13 cellular contexts compared by ENCODE assay signal in the genomic region with DNA sequence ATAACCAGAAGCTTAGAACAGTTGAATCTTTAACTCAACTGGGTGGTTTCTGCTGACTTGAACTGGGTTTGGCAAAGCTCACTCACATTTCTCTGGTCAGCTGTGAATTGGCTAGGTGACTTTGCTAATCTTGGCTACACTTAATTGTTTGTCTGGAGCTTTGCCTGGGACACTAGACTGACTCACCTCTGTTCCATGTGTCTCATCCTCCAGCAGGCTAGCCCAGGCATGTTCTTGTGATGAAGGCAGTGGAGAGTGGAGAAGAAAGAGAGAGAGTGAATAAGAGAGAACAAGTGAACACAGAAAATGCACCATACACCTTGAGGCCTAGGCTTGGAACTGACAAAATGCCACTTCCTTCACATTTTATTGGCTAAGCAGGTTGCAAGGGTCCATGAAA. TPM values are rescaled to one million over a fixed set of nuclear protein-coding genes. Genes with fewer than 3 reads are reported as not detected.
DNase-seq lines count a peak whose midpoint lies in the region; ATAC-seq and TF ChIP-seq lines count a peak whose summit lies in the region.
"Had no signal": no experiment of that assay in that cellular context is flagged by ENCODE, and none has a peak within 500 bp of the region (broad histone marks: within the 10 kb centered on the region; RNA-seq: fewer than 3 reads in every experiment).

No MANE protein-coding gene starts in this region.

- CTCF ChIA-PET in CD4-positive, alpha-beta memory T cell (lab: Charles Lee; ENCODE audit: partially characterized antibody), result no interaction called here

- no peak for ATAC-seq in GM18511 (IDR thresholded peaks at IDR 0.05; ENCODE audit: unreplicated experiment)
- ATAC-seq in HG03097 (IDR thresholded peaks at IDR 0.05; ENCODE audit: low FRiP score, unreplicated experiment), result no peak
- ATAC-seq: GM12878 had no signal

- H3K36me3 ChIP-seq in fibroblast of lung (ENCODE audit: control insufficient read depth, insufficient read depth, low read length) (no peaks in the 10 kb centered on the region), prostate gland (no peaks in the 10 kb centered on the region)
- no peaks in the 10 kb centered on the region for H3K36me3 ChIP-seq in CD4-positive, alpha-beta memory T cell (ENCODE audit: insufficient read depth, low read length)

- no peak overlapping the region for H3K27ac Mint-ChIP-seq in CD4-positive, alpha-beta memory T cell

- no peak overlapping the region for H3K4me2 ChIP-seq in fibroblast of lung (ENCODE audit: extremely low read depth, insufficient read depth, low read length)

- no peaks in the 10 kb centered on the region for H3K27me3 Mint-ChIP-seq in CD4-positive, alpha-beta memory T cell

- DNase-seq in GM03348 (ENCODE audit: low spot score), result peak; percentile 74
- DNase-seq in RPMI7951 (ENCODE audit: low read depth), result peak; percentile 41
- peak; percentile 83 to 100 for DNase-seq in fibroblast of lung (ENCODE audit: low read depth in 2 of 2)
- peak; percentile 81 for DNase-seq in prostate gland (ENCODE audit: low spot score)
- no peak for DNase-seq in GM13977 (ENCODE audit: low spot score)
- DNase-seq in CD4-positive, alpha-beta memory T cell, result no peak
- DNase-seq: H7; stimulated activated CD4-positive, alpha-beta T cell treated with anti-CD3 and anti-CD28 coated beads, Interleukin-4, amount 100 ng/mL, for 1 hour had no signal

- H3K4me1 Mint-ChIP-seq in CD4-positive, alpha-beta memory T cell, result no peaks in the 10 kb centered on the region

- H3K4me3 ChIP-seq in fibroblast of lung (replicated peaks in 1 of 4; ENCODE audit: control extremely low read depth in 1 of 4, insufficient read depth in 1 of 4, low read depth in 3 of 4, low read length in 4 of 4) (no peak overlapping the region), prostate gland (no peak overlapping the region)
- no peak overlapping the region for H3K4me3 ChIP-seq in CD4-positive, alpha-beta memory T cell (ENCODE audit: low read length in 2 of 2)
- H3K4me3 ChIP-seq: GM12878 had no signal

- H3K9me3 Mint-ChIP-seq in CD4-positive, alpha-beta memory T cell, result peaks cover 2 to 21% (median 10%) of the 10 kb centered on the region in 8 donors

- H3K79me2 ChIP-seq in fibroblast of lung (ENCODE audit: control insufficient read depth, insufficient read depth, low read length), result no peaks in the 10 kb centered on the region

- TF ChIP-seq CTCF in fibroblast of lung (conservative IDR thresholded peaks at IDR 0.05 in 1 of 2, IDR thresholded peaks at IDR 0.05 in 1 of 2; ENCODE audit: low read depth in 1 of 2, low read length in 2 of 2) (no peak), prostate gland (IDR thresholded peaks at IDR 0.05) (no peak), GM13977 (IDR thresholded peaks at IDR 0.05; ENCODE audit: extremely low read depth, insufficient read depth, missing control alignments) (no peak)

- H3K4me1 ChIP-seq in fibroblast of lung (ENCODE audit: control insufficient read depth, extremely low read depth, insufficient read depth, low read length) (peaks cover 3% of the 10 kb centered on the region), prostate gland (replicated peaks) (no peaks in the 10 kb centered on the region)
- no peaks in the 10 kb centered on the region for H3K4me1 ChIP-seq in CD4-positive, alpha-beta memory T cell (ENCODE audit: insufficient read depth, low read length)

- no peaks in the 10 kb centered on the region for H3K36me3 Mint-ChIP-seq in CD4-positive, alpha-beta memory T cell

- intact Hi-C loops in prostate gland (cut with DNase I), result no loop called here
- intact Hi-C loops in CD4-positive, alpha-beta memory T cell (cut with micrococcal nuclease), result no loop called here

- H3K4me3 Mint-ChIP-seq in CD4-positive, alpha-beta memory T cell, result no peak overlapping the region

- no peak overlapping the region for H3K9ac ChIP-seq in fibroblast of lung (ENCODE audit: insufficient read depth, low read length)

- in situ Hi-C loops in GM13977 (cut with MboI; ENCODE audit: low pct_unique_long_range_greater_than_20kb, low sequenced_read_pairs, unreplicated experiment), result no loop called here

- peak overlapping the region; percentile 34 for H2AFZ ChIP-seq in fibroblast of lung (ENCODE audit: low read length)

- H4K20me1 ChIP-seq in fibroblast of lung (ENCODE audit: control insufficient read depth, extremely low read depth, insufficient read depth, low read length), result no peaks in the 10 kb centered on the region

- H3K27me3 ChIP-seq in fibroblast of lung (ENCODE audit: control insufficient read depth, insufficient read depth, low read length) (no peaks in the 10 kb centered on the region), prostate gland (replicated peaks; ENCODE audit: insufficient read depth) (no peaks in the 10 kb centered on the region)
- H3K27me3 ChIP-seq in CD4-positive, alpha-beta memory T cell (ENCODE audit: insufficient read depth, low read length), result no peaks in the 10 kb centered on the region

- TF ChIP-seq POLR2A in prostate gland (IDR thresholded peaks at IDR 0.05), result no peak

- H3K9me3 ChIP-seq in fibroblast of lung (ENCODE audit: control insufficient read depth, insufficient read depth, low read depth, low read length) (no peaks in the 10 kb centered on the region), prostate gland (no peaks in the 10 kb centered on the region)
- H3K9me3 ChIP-seq in CD4-positive, alpha-beta memory T cell (ENCODE audit: control insufficient read depth in 1 of 2, low read length in 2 of 2), result no peaks in the 10 kb centered on the region

- POLR2A ChIA-PET in CD4-positive, alpha-beta memory T cell (lab: Charles Lee; ENCODE audit: partially characterized antibody), result no interaction called here

- H3K27ac ChIP-seq in fibroblast of lung (ENCODE audit: insufficient read depth, low read length) (peak overlapping the region; percentile 73), prostate gland (no peak overlapping the region)
- H3K27ac ChIP-seq in CD4-positive, alpha-beta memory T cell (ENCODE audit: low read depth, low read length), result no peak overlapping the region

RNA-seq across cellular contexts. Expression of a gene that starts 32.6 kb away (rescaled TPM):
- not detected in 2 replicates for total RNA-seq in RPMI7951 (2014; rRNA removed; shearing (Covaris generic))
- not detected in 2 replicates for total RNA-seq in fibroblast of lung
- not detected in 2 replicates for polyA plus RNA-seq in fibroblast of lung
- not detected in 2 replicates for polyA plus RNA-seq in fibroblast of lung (2012)
- not detected in 2 replicates for polyA minus RNA-seq in fibroblast of lung (ENCODE audit: low replicate concordance)
- total RNA-seq in prostate gland, result 1 to 10 TPM in 1 of 2 donors, not detected in 1; 2.0 TPM
- total RNA-seq in CD4-positive, alpha-beta memory T cell, result not detected
- polyA plus RNA-seq in CD4-positive, alpha-beta memory T cell, result not detected
- total RNA-seq: H7, lower leg skin, urinary bladder had no signal

Comparison
In these comparisons a context has a peak if more than half of its experiments do, and no peak if none do; other contexts are left out.
1. DNase-seq: peak in GM03348 (single experiment), RPMI7951 (single experiment), fibroblast of lung (2 of 2) and prostate gland (single experiment); none in GM13977 (single experiment) and CD4-positive, alpha-beta memory T cell (0 of 5).